8 cellular contexts compared by ENCODE assay signal in the genomic region with DNA sequence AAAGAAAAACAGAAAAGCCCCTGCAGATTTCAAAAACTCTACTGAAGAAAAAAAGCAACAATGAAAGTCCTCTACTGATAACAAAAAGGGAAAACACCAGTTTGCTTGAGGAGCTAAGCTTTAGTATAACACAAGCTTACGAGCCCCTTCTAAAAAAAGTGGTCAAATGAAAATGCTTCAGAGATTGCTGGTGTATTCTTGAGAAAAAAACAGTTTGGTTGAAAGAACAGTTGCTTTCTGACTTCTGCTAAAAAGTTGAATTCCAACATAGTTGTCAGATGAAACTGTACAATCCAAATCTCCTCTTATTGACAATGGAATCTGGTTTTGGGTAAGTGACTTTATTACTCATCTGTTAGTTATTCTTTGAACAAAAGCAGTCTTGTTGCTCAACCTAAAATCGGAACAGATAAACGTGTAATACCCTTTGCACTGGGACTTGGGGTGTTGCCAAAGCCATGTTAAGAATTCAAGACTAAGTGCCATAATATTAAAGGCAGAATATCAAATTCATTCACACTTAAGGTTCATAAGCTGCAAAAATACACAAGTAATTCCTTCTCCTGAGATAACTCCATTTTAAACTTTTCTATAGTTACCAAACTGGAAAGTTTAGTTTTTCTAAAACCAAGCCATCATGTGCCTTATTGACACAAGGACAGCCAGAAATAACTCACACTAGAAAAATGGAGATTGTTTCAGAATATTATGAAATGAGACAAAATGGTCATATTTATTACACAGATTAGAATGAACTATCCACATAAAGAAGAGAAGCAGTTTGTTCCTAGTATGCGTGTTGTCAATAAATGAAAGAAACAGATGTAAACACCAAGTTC. TPM values are rescaled to one million over a fixed set of nuclear protein-coding genes. Genes with fewer than 3 reads are reported as not detected.
DNase-seq lines count a peak whose midpoint lies in the region; ATAC-seq and TF ChIP-seq lines count a peak whose summit lies in the region.

No MANE protein-coding gene starts in this region.

- peak overlapping the region; percentile 22 for H3K9ac ChIP-seq in mammary epithelial cell (ENCODE audit: insufficient read depth, low read length)

- intact Hi-C loops in mammary epithelial cell (cut with micrococcal nuclease) (loop anchor here (5.0 kb wide), 1 partner anchor 642 kb away; no protein-coding TSS in a partner anchor), sciatic nerve (cut with DNase I) (no loop called here), vagina (cut with DNase I) (no loop called here), stomach (cut with DNase I; ENCODE audit: low total_unique reads) (no loop called here)

- no peaks in the 10 kb centered on the region for H3K9me3 Mint-ChIP-seq in CD4-positive, CD25-positive, alpha-beta regulatory T cell

- BruUV-seq in mammary epithelial cell (replicated peaks; lab: Mats Ljungman, UMichigan), result no TSS peak

- H4K20me1 ChIP-seq in mammary epithelial cell (ENCODE audit: insufficient read depth, low read length), result no peaks in the 10 kb centered on the region

- TF ChIP-seq EP300 in stomach (IDR thresholded peaks at IDR 0.05), result no peak

- no peaks in the 10 kb centered on the region for H3K36me3 ChIP-seq in CD4-positive, CD25-positive, alpha-beta regulatory T cell (ENCODE audit: control insufficient read depth, insufficient read depth, low read length)
- H3K36me3 ChIP-seq in mammary epithelial cell (ENCODE audit: insufficient read depth, low read length) (no peaks in the 10 kb centered on the region), vagina (no peaks in the 10 kb centered on the region), stomach (no peaks in the 10 kb centered on the region)

- no peaks in the 10 kb centered on the region for H3K27me3 Mint-ChIP-seq in CD4-positive, CD25-positive, alpha-beta regulatory T cell

- 12% methylated on average over 4 of the region's 4 CpGs for WGBS in mammary epithelial cell (ENCODE audit: low coverage, missing lambda C conversion rate)
- WGBS in stomach, 5 donors, result 19 to 39% (median 23%) methylated on average over 4 of the region's 4 CpGs

- H3K79me2 ChIP-seq in mammary epithelial cell (ENCODE audit: insufficient read depth, low read length), result no peaks in the 10 kb centered on the region

- H3K4me3 ChIP-seq in CD4-positive, CD25-positive, alpha-beta regulatory T cell (ENCODE audit: low read depth, low read length), result peak overlapping the region; percentile 96
- H3K4me3 ChIP-seq in mammary epithelial cell (replicated peaks in 1 of 3; ENCODE audit: insufficient read depth in 1 of 3, low read depth in 2 of 3, low read length in 3 of 3), result peak overlapping the region in 2 of 3 experiments; percentile 26 to 39
- no peak overlapping the region for H3K4me3 ChIP-seq in vagina
- H3K4me3 ChIP-seq in stomach, result no peak overlapping the region

- H3K27ac ChIP-seq in CD4-positive, CD25-positive, alpha-beta regulatory T cell (ENCODE audit: insufficient read depth, low read length, poor library complexity, severe bottlenecking), result peak overlapping the region; percentile 88
- peak overlapping the region; percentile 93 for H3K27ac ChIP-seq in mammary epithelial cell (ENCODE audit: insufficient read depth, low read depth, low read length)
- no peak overlapping the region for H3K27ac ChIP-seq in vagina
- no peak overlapping the region for H3K27ac ChIP-seq in stomach

- H3K4me1 ChIP-seq in CD4-positive, CD25-positive, alpha-beta regulatory T cell (ENCODE audit: control insufficient read depth, insufficient read depth, low read length, poor library complexity, severe bottlenecking), result peaks cover 75% of the 10 kb centered on the region
- peaks cover 11% of the 10 kb centered on the region for H3K4me1 ChIP-seq in mammary epithelial cell (ENCODE audit: insufficient read depth, low read length)
- H3K4me1 ChIP-seq in vagina, result peaks cover 12% of the 10 kb centered on the region
- H3K4me1 ChIP-seq in stomach, result no peaks in the 10 kb centered on the region

- TF ChIP-seq CTCF in mammary epithelial cell (conservative IDR thresholded peaks at IDR 0.05 in 1 of 2, IDR thresholded peaks at IDR 0.05 in 1 of 2; ENCODE audit: extremely low read depth in 1 of 2, insufficient read depth in 1 of 2, low read depth in 1 of 2, low read length in 2 of 2) (no peak), vagina (IDR thresholded peaks at IDR 0.05) (no peak), stomach (IDR thresholded peaks at IDR 0.05) (no peak)

- peaks cover 4% of the 10 kb centered on the region for H3K36me3 Mint-ChIP-seq in CD4-positive, CD25-positive, alpha-beta regulatory T cell

- TF ChIP-seq POLR2A in vagina (IDR thresholded peaks at IDR 0.05) (no peak), stomach (IDR thresholded peaks at IDR 0.05) (no peak)

- peak overlapping the region; percentile 91 to 97 (median 94) for H3K4me3 Mint-ChIP-seq in CD4-positive, CD25-positive, alpha-beta regulatory T cell

- in situ Hi-C loops in mammary epithelial cell (cut with MboI; ENCODE audit: low sequenced_read_pairs in 2 of 2), result no loop called here

- H3K4me2 ChIP-seq in mammary epithelial cell (ENCODE audit: insufficient read depth, low read depth, low read length), result peak overlapping the region; percentile 76

- CTCF ChIA-PET in mammary epithelial cell (lab: Charles Lee; ENCODE audit: low non-redundant PET), result interaction anchor here (0.6 kb wide), 1 partner anchor 280 kb away, joined by 3 read pairs; no protein-coding TSS in a partner anchor

- peak overlapping the region; percentile 93 to 100 (median 95) for H3K27ac Mint-ChIP-seq in CD4-positive, CD25-positive, alpha-beta regulatory T cell

- ATAC-seq in CD4-positive, CD25-positive, alpha-beta regulatory T cell (ENCODE audit: low read depth in 2 of 2), result no peak
- ATAC-seq in GM19395 (IDR thresholded peaks at IDR 0.05; ENCODE audit: unreplicated experiment), result peak; percentile 47
- ATAC-seq in HG03460 (IDR thresholded peaks at IDR 0.05; ENCODE audit: unreplicated experiment), result peak; percentile 41
- ATAC-seq in sciatic nerve, result peak; percentile 83

- no peaks in the 10 kb centered on the region for H3K9me3 ChIP-seq in CD4-positive, CD25-positive, alpha-beta regulatory T cell (ENCODE audit: control insufficient read depth in 2 of 2, low read length in 2 of 2)
- H3K9me3 ChIP-seq in mammary epithelial cell (replicated peaks; ENCODE audit: insufficient read depth, low read length), result no peaks in the 10 kb centered on the region
- H3K9me3 ChIP-seq in vagina, result no peaks in the 10 kb centered on the region
- no peaks in the 10 kb centered on the region for H3K9me3 ChIP-seq in stomach

- H3K4me1 Mint-ChIP-seq in CD4-positive, CD25-positive, alpha-beta regulatory T cell, result peaks cover 42 to 74% (median 61%) of the 10 kb centered on the region in 4 donors

- peak in 2 of 3 donors; percentile 49 to 74 for DNase-seq in CD4-positive, CD25-positive, alpha-beta regulatory T cell
- peak; percentile 74 for DNase-seq in mammary epithelial cell
- peak; percentile 59 for DNase-seq in sciatic nerve (ENCODE audit: low spot score)
- no peak for DNase-seq in vagina (ENCODE audit: extremely low spot score in 2 of 2)
- DNase-seq in activated effector memory CD4-positive, alpha-beta T cell treated with Interleukin-2 at 50 U/mL for 16 hours, result no peak
- no peak for DNase-seq in stomach

- H3K27me3 ChIP-seq in CD4-positive, CD25-positive, alpha-beta regulatory T cell (ENCODE audit: control insufficient read depth, insufficient read depth, low read length), result no peaks in the 10 kb centered on the region
- H3K27me3 ChIP-seq in mammary epithelial cell (ENCODE audit: insufficient read depth, low read length) (no peaks in the 10 kb centered on the region), vagina (no peaks in the 10 kb centered on the region), stomach (no peaks in the 10 kb centered on the region)

- peak overlapping the region; percentile 23 for H2AFZ ChIP-seq in mammary epithelial cell (ENCODE audit: low read depth, low read length)

- dilution Hi-C loops in mammary epithelial cell (cut with HindIII; ENCODE audit: low sequenced_read_pairs), result no loop called here

RNA-seq across cellular contexts. Expression of a gene that starts 45.3 kb away (rescaled TPM):
- 7.7 TPM for total RNA-seq in CD4-positive, CD25-positive, alpha-beta regulatory T cell
- 10 to 100 TPM; 18.5 to 21.1 (median 19.5) TPM for polyA plus RNA-seq in CD4-positive, CD25-positive, alpha-beta regulatory T cell
- total RNA-seq in mammary epithelial cell (10 to 100 TPM; 13.6 to 16.2 TPM), sciatic nerve (27.6 TPM), vagina (30.2 TPM), stomach (100 to 1,000 TPM in 3 of 5 donors, 10 to 100 TPM in 2; 27.5 to 137 (median 101) TPM)
- polyA plus RNA-seq in mammary epithelial cell (11.0 TPM), stomach (10 to 100 TPM; 16.0 to 29.6 (median 19.0) TPM)
- not detected for polyA minus RNA-seq in mammary epithelial cell

Comparison
In these comparisons a context has a peak if more than half of its experiments do, and no peak if none do; other contexts are left out.
1. ATAC-seq: peak in GM19395 (single experiment), HG03460 (single experiment) and sciatic nerve (single experiment); none in CD4-positive, CD25-positive, alpha-beta regulatory T cell (0 of 2).
2. DNase-seq: peak in CD4-positive, CD25-positive, alpha-beta regulatory T cell (2 of 3), mammary epithelial cell (single experiment) and sciatic nerve (single experiment); none in vagina (0 of 2), activated effector memory CD4-positive, alpha-beta T cell treated with Interleukin-2 at 50 U/mL for 16 hours (single experiment) and stomach (single experiment).
3. H3K27ac ChIP-seq: peak in CD4-positive, CD25-positive, alpha-beta regulatory T cell (single experiment) and mammary epithelial cell (single experiment); none in vagina (single experiment) and stomach (0 of 5).
4. H3K4me3 ChIP-seq: peak in CD4-positive, CD25-positive, alpha-beta regulatory T cell (single experiment) and mammary epithelial cell (2 of 3); none in vagina (0 of 2) and stomach (0 of 4).